1 cellular context compared by ENCODE assay signal in genomic region chr2:54706622-54707021, GRCh38.
A peak's percentile ranks its signal among the peaks of the same experiment; 100 is the strongest.
TF ChIP-seq lines count a peak whose summit lies in the region.

No MANE protein-coding gene starts in this region.

TF ChIP-seq in HepG2, 621 proteins besides CTCF, POLR2A, EP300 and RAD21 (continued from another document):
- TF ChIP-seq, protein P1, sequence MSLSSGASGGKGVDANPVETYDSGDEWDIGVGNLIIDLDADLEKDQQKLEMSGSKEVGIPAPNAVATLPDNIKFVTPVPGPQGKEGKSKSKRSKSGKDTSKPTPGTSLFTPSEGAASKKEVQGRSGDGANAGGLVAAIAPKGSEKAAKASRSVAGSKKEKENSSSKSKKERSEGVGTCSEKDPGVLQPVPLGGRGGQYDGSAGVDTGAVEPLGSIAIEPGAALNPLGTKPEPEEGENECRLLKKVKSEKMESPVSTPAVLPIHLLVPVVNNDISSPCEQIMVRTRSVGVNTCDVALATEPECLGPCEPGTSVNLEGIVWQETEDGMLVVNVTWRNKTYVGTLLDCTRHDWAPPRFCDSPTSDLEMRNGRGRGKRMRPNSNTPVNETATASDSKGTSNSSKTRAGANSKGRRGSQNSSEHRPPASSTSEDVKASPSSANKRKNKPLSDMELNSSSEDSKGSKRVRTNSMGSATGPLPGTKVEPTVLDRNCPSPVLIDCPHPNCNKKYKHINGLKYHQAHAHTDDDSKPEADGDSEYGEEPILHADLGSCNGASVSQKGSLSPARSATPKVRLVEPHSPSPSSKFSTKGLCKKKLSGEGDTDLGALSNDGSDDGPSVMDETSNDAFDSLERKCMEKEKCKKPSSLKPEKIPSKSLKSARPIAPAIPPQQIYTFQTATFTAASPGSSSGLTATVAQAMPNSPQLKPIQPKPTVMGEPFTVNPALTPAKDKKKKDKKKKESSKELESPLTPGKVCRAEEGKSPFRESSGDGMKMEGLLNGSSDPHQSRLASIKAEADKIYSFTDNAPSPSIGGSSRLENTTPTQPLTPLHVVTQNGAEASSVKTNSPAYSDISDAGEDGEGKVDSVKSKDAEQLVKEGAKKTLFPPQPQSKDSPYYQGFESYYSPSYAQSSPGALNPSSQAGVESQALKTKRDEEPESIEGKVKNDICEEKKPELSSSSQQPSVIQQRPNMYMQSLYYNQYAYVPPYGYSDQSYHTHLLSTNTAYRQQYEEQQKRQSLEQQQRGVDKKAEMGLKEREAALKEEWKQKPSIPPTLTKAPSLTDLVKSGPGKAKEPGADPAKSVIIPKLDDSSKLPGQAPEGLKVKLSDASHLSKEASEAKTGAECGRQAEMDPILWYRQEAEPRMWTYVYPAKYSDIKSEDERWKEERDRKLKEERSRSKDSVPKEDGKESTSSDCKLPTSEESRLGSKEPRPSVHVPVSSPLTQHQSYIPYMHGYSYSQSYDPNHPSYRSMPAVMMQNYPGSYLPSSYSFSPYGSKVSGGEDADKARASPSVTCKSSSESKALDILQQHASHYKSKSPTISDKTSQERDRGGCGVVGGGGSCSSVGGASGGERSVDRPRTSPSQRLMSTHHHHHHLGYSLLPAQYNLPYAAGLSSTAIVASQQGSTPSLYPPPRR (CRISPR knock-in tag; IDR thresholded peaks at IDR 0.05; ENCODE audit: borderline replicate concordance), result no peak
- TF ChIP-seq SMC3 (IDR thresholded peaks at IDR 0.05; ENCODE audit: low read length), result no peak
- TF ChIP-seq SAFB2 (CRISPR knock-in tag; IDR thresholded peaks at IDR 0.05; ENCODE audit: borderline replicate concordance, low read depth), result no peak
- no peak for TF ChIP-seq MAF1 (CRISPR knock-in tag; IDR thresholded peaks at IDR 0.05; ENCODE audit: borderline replicate concordance)
- no peak for TF ChIP-seq HNRNPUL1 (IDR thresholded peaks at IDR 0.05; ENCODE audit: low read depth, low read length)
- no peak for TF ChIP-seq ZNF12 (CRISPR knock-in tag; IDR thresholded peaks at IDR 0.05)
- TF ChIP-seq, protein P2, sequence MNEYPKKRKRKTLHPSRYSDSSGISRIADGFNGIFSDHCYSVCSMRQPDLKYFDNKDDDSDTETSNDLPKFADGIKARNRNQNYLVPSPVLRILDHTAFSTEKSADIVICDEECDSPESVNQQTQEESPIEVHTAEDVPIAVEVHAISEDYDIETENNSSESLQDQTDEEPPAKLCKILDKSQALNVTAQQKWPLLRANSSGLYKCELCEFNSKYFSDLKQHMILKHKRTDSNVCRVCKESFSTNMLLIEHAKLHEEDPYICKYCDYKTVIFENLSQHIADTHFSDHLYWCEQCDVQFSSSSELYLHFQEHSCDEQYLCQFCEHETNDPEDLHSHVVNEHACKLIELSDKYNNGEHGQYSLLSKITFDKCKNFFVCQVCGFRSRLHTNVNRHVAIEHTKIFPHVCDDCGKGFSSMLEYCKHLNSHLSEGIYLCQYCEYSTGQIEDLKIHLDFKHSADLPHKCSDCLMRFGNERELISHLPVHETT (CRISPR knock-in tag; conservative IDR thresholded peaks at IDR 0.05), result no peak
- TF ChIP-seq ZNF331 (CRISPR knock-in tag; IDR thresholded peaks at IDR 0.05), result no peak
- TF ChIP-seq ZNF644 (CRISPR knock-in tag; IDR thresholded peaks at IDR 0.05; ENCODE audit: low read depth), result no peak
- 0 out of 2 replicates have a peak, but pooled peaks have one; percentile 26 for TF ChIP-seq MIXL1 (CRISPR knock-in tag; IDR thresholded peaks at IDR 0.05)
- TF ChIP-seq, protein P3, sequence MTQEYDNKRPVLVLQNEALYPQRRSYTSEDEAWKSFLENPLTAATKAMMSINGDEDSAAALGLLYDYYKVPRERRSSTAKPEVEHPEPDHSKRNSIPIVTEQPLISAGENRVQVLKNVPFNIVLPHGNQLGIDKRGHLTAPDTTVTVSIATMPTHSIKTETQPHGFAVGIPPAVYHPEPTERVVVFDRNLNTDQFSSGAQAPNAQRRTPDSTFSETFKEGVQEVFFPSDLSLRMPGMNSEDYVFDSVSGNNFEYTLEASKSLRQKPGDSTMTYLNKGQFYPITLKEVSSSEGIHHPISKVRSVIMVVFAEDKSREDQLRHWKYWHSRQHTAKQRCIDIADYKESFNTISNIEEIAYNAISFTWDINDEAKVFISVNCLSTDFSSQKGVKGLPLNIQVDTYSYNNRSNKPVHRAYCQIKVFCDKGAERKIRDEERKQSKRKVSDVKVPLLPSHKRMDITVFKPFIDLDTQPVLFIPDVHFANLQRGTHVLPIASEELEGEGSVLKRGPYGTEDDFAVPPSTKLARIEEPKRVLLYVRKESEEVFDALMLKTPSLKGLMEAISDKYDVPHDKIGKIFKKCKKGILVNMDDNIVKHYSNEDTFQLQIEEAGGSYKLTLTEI (CRISPR knock-in tag; conservative IDR thresholded peaks at IDR 0.05), result no peak
- TF ChIP-seq ZFY (CRISPR knock-in tag; IDR thresholded peaks at IDR 0.05), result 0 out of 2 replicates have a peak, but pooled peaks have one; percentile 35
- TF ChIP-seq, protein P4, sequence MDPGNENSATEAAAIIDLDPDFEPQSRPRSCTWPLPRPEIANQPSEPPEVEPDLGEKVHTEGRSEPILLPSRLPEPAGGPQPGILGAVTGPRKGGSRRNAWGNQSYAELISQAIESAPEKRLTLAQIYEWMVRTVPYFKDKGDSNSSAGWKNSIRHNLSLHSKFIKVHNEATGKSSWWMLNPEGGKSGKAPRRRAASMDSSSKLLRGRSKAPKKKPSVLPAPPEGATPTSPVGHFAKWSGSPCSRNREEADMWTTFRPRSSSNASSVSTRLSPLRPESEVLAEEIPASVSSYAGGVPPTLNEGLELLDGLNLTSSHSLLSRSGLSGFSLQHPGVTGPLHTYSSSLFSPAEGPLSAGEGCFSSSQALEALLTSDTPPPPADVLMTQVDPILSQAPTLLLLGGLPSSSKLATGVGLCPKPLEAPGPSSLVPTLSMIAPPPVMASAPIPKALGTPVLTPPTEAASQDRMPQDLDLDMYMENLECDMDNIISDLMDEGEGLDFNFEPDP (CRISPR knock-in tag; conservative IDR thresholded peaks at IDR 0.05), result no peak
- no peak for TF ChIP-seq THAP7 (CRISPR knock-in tag; IDR thresholded peaks at IDR 0.05)
- TF ChIP-seq RBM39 (IDR thresholded peaks at IDR 0.05; ENCODE audit: low read depth, low read length, poor library complexity, severe bottlenecking), result no peak
- no peak for TF ChIP-seq HOXA7 (CRISPR knock-in tag; IDR thresholded peaks at IDR 0.05)
- no peak for TF ChIP-seq NAIF1 (CRISPR knock-in tag; IDR thresholded peaks at IDR 0.05; ENCODE audit: borderline replicate concordance)
- TF ChIP-seq PRMT3 (CRISPR knock-in tag; IDR thresholded peaks at IDR 0.05; ENCODE audit: borderline replicate concordance, low read depth), result no peak
- TF ChIP-seq CREB1 (IDR thresholded peaks at IDR 0.05), result no peak
- TF ChIP-seq CREB1 (CRISPR knock-in tag; IDR thresholded peaks at IDR 0.05), result no peak
- TF ChIP-seq SOX13 (IDR thresholded peaks at IDR 0.05), result no peak
- TF ChIP-seq SOX13 (CRISPR knock-in tag; conservative IDR thresholded peaks at IDR 0.05 in 1 of 2, IDR thresholded peaks at IDR 0.05 in 1 of 2), result peak in 1 of 2 experiments; percentile 32; a peak in 1 of 4 replicates
- no peak for TF ChIP-seq ZNF777 (CRISPR knock-in tag; IDR thresholded peaks at IDR 0.05)
- TF ChIP-seq ZNF737 (CRISPR knock-in tag; IDR thresholded peaks at IDR 0.05; ENCODE audit: borderline replicate concordance), result no peak
- TF ChIP-seq, protein P5, sequence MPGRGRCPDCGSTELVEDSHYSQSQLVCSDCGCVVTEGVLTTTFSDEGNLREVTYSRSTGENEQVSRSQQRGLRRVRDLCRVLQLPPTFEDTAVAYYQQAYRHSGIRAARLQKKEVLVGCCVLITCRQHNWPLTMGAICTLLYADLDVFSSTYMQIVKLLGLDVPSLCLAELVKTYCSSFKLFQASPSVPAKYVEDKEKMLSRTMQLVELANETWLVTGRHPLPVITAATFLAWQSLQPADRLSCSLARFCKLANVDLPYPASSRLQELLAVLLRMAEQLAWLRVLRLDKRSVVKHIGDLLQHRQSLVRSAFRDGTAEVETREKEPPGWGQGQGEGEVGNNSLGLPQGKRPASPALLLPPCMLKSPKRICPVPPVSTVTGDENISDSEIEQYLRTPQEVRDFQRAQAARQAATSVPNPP (CRISPR knock-in tag; IDR thresholded peaks at IDR 0.05), result no peak
- no peak for TF ChIP-seq NR2F2 (IDR thresholded peaks at IDR 0.05; ENCODE audit: borderline replicate concordance, low read depth)
- 0 out of 2 replicates have a peak, but pooled peaks have one; percentile 23 for TF ChIP-seq TGIF2 (CRISPR knock-in tag; IDR thresholded peaks at IDR 0.05)
- TF ChIP-seq ZFP82 (CRISPR knock-in tag; IDR thresholded peaks at IDR 0.05; ENCODE audit: borderline replicate concordance), result no peak
- no peak for TF ChIP-seq CEBPZ (IDR thresholded peaks at IDR 0.05; ENCODE audit: low read length)
- TF ChIP-seq NKX3-1 (CRISPR knock-in tag; IDR thresholded peaks at IDR 0.05), result 0 out of 2 replicates have a peak, but pooled peaks have one; percentile 57
- TF ChIP-seq ZNF547 (CRISPR knock-in tag; IDR thresholded peaks at IDR 0.05), result no peak
- TF ChIP-seq ATM (IDR thresholded peaks at IDR 0.05; ENCODE audit: borderline replicate concordance), result no peak
- no peak for TF ChIP-seq YEATS2 (CRISPR knock-in tag; IDR thresholded peaks at IDR 0.05; ENCODE audit: borderline replicate concordance)
- no peak for TF ChIP-seq SP4 (CRISPR knock-in tag; IDR thresholded peaks at IDR 0.05)
- TF ChIP-seq U2AF2 (IDR thresholded peaks at IDR 0.05; ENCODE audit: low read depth, low read length), result no peak
